1 cellular context compared by ENCODE assay signal in genomic region chr12:74896186-74896585, GRCh38.
TF ChIP-seq lines count a peak whose summit lies in the region.

No MANE protein-coding gene starts in this region.

TF ChIP-seq in HepG2, 621 proteins besides CTCF, POLR2A, EP300 and RAD21 (continued from another document):
- TF ChIP-seq, protein P1, sequence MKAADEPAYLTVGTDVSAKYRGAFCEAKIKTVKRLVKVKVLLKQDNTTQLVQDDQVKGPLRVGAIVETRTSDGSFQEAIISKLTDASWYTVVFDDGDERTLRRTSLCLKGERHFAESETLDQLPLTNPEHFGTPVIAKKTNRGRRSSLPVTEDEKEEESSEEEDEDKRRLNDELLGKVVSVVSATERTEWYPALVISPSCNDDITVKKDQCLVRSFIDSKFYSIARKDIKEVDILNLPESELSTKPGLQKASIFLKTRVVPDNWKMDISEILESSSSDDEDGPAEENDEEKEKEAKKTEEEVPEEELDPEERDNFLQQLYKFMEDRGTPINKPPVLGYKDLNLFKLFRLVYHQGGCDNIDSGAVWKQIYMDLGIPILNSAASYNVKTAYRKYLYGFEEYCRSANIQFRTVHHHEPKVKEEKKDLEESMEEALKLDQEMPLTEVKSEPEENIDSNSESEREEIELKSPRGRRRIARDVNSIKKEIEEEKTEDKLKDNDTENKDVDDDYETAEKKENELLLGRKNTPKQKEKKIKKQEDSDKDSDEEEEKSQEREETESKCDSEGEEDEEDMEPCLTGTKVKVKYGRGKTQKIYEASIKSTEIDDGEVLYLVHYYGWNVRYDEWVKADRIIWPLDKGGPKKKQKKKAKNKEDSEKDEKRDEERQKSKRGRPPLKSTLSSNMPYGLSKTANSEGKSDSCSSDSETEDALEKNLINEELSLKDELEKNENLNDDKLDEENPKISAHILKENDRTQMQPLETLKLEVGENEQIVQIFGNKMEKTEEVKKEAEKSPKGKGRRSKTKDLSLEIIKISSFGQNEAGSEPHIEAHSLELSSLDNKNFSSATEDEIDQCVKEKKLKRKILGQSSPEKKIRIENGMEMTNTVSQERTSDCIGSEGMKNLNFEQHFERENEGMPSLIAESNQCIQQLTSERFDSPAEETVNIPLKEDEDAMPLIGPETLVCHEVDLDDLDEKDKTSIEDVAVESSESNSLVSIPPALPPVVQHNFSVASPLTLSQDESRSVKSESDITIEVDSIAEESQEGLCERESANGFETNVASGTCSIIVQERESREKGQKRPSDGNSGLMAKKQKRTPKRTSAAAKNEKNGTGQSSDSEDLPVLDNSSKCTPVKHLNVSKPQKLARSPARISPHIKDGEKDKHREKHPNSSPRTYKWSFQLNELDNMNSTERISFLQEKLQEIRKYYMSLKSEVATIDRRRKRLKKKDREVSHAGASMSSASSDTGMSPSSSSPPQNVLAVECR (CRISPR knock-in tag; IDR thresholded peaks at IDR 0.05; ENCODE audit: borderline replicate concordance), result no peak
- no peak for TF ChIP-seq ZNF350 (CRISPR knock-in tag; IDR thresholded peaks at IDR 0.05; ENCODE audit: borderline replicate concordance, low read depth)
- no peak for TF ChIP-seq SMARCE1 (IDR thresholded peaks at IDR 0.05; ENCODE audit: borderline replicate concordance)
